In genomic region chr12:34016361-34016760, GRCh38 we compare ENCODE assay signal across 1 cellular context.
A peak's percentile ranks its signal among the peaks of the same experiment; 100 is the strongest.
TF ChIP-seq lines count a peak whose summit lies in the region.

No MANE protein-coding gene starts in this region.

TF ChIP-seq in HepG2, 621 proteins besides CTCF, POLR2A, EP300 and RAD21:
- TF ChIP-seq ZNF670 (CRISPR knock-in tag; IDR thresholded peaks at IDR 0.05; ENCODE audit: borderline replicate concordance), result no peak
- no peak for TF ChIP-seq PRDM4 (CRISPR knock-in tag; IDR thresholded peaks at IDR 0.05; ENCODE audit: borderline replicate concordance)
- TF ChIP-seq SMC3 (IDR thresholded peaks at IDR 0.05; ENCODE audit: low read length), result 0 out of 2 replicates have a peak, but pooled peaks have one; percentile 4
- TF ChIP-seq BHLHE40 (IDR thresholded peaks at IDR 0.05; ENCODE audit: low read length), result 0 out of 2 replicates have a peak, but pooled peaks have one; percentile 17
- no peak for TF ChIP-seq ZFP36 (IDR thresholded peaks at IDR 0.05; ENCODE audit: borderline replicate concordance, low read depth, low read length, partially characterized antibody)
TF ChIP-seq in HepG2: peak in this region for 2.
